Comparison of ENCODE assay signal across 1 cellular context in genomic region chrX:13754765-13755164, GRCh38.
TF ChIP-seq lines count a peak whose summit lies in the region.

No MANE protein-coding gene starts in this region.

TF ChIP-seq in HepG2, 621 proteins besides CTCF, POLR2A, EP300 and RAD21:
- TF ChIP-seq SMC3 (IDR thresholded peaks at IDR 0.05; ENCODE audit: low read length) (no peak), ZFP36L1 (CRISPR knock-in tag; IDR thresholded peaks at IDR 0.05) (no peak), POLR2AphosphoS5 (IDR thresholded peaks at IDR 0.05; ENCODE audit: low read depth, low read length) (no peak), ZNF776 (CRISPR knock-in tag; IDR thresholded peaks at IDR 0.05) (no peak), CEBPB (IDR thresholded peaks at IDR 0.05; ENCODE audit: borderline replicate concordance, low read depth, low read length) (0 out of 2 replicates have a peak, but pooled peaks have one; percentile 18)
